9 cellular contexts compared by ENCODE assay signal in genomic region chr9:120867676-120868338, GRCh38. TPM values are rescaled to one million over a fixed set of nuclear protein-coding genes. Genes with fewer than 3 reads are reported as not detected.
A peak's percentile ranks its signal among the peaks of the same experiment; 100 is the strongest.
DNase-seq lines count a peak whose midpoint lies in the region; ATAC-seq and TF ChIP-seq lines count a peak whose summit lies in the region.
"Had no signal": no experiment of that assay in that cellular context is flagged by ENCODE, and none has a peak within 500 bp of the region (broad histone marks: within the 10 kb centered on the region; RNA-seq: fewer than 3 reads in every experiment).

No MANE protein-coding gene starts in this region.

- H2AFZ ChIP-seq in Karpas-422 (ENCODE audit: low read length), result no peak overlapping the region

- no peak for ATAC-seq in HG02759 (IDR thresholded peaks at IDR 0.05; ENCODE audit: unreplicated experiment)

- peak overlapping the region; percentile 37; the same call in 1 of the 2 replicates for H3K4me3 ChIP-seq in AG09309 (ENCODE audit: control insufficient read depth, low read depth, low read length)
- peak overlapping the region; percentile 53; the same call in 1 of the 2 replicates for H3K4me3 ChIP-seq in Karpas-422 (ENCODE audit: low read length)
- H3K4me3 ChIP-seq in dorsolateral prefrontal cortex, result peak overlapping the region in 44 of 59 donors; percentile 29 to 78 (median 62)

- H3K9me3 ChIP-seq in Karpas-422 (ENCODE audit: low read length), result no peaks in the 10 kb centered on the region

- TF ChIP-seq CTCF in AG09309 (IDR thresholded peaks at IDR 0.05; ENCODE audit: control insufficient read depth, insufficient read depth, low read depth, low read length, missing control alignments) (no peak), dorsolateral prefrontal cortex (IDR thresholded peaks at IDR 0.05 in 54 of 56, conservative IDR thresholded peaks at IDR 0.05 in 2 of 56; ENCODE audit: low read depth in 1 of 56, partially characterized antibody in 56 of 56) (no peak), nephron progenitor cell (IDR thresholded peaks at IDR 0.05) (no peak)

- no peaks in the 10 kb centered on the region for H3K27me3 ChIP-seq in Karpas-422 (ENCODE audit: low read length)
- no peaks in the 10 kb centered on the region for H3K27me3 ChIP-seq in dorsolateral prefrontal cortex

- H3K27ac ChIP-seq in Karpas-422 (ENCODE audit: low read length), result peak overlapping the region; percentile 27; the same call in 1 of the 2 replicates
- H3K27ac ChIP-seq in dorsolateral prefrontal cortex, result peak overlapping the region in 47 of 59 donors; percentile 23 to 95 (median 81)

- peak overlapping the region; percentile 64 for H3K4me2 ChIP-seq in Karpas-422 (ENCODE audit: low read depth, low read length, poor library complexity, severe bottlenecking)

- peaks cover 23% of the 10 kb centered on the region for H3K4me1 ChIP-seq in Karpas-422 (ENCODE audit: low read length)

- no peaks in the 10 kb centered on the region for H3K79me2 ChIP-seq in Karpas-422 (ENCODE audit: low read length)

- peak overlapping the region; percentile 71 for H3K4me3 Mint-ChIP-seq in nephron progenitor cell

- DNase-seq in AG09309 (ENCODE audit: low read depth), result no peak
- no peak for DNase-seq in Karpas-422
- no peak for DNase-seq in dorsolateral prefrontal cortex
- no peak for DNase-seq in nephron progenitor cell
- no peak for DNase-seq in NCI-H146 treated with DMSO at 0.1 percent for 48 hours (lab: John Stamatoyannopoulos, UW; ENCODE audit: unreplicated experiment)
- no peak for DNase-seq in cerebellar cortex (ENCODE audit: low spot score)
- no peak for DNase-seq in H4 (ENCODE audit: low spot score)
- DNase-seq: NK-92 treated with Interleukin-12 subunit alpha and Interleukin-12 subunit beta, amount 100 ng/mL, for 24 hours had no signal

- peaks cover 46% of the 10 kb centered on the region for H3K4me1 Mint-ChIP-seq in nephron progenitor cell

- no peak overlapping the region for H3K27ac Mint-ChIP-seq in nephron progenitor cell

- intact Hi-C loops in dorsolateral prefrontal cortex (cut with DNase I), result loop anchor here in 1 of 2 donors (2.0 kb wide), 1 partner anchor 69 kb away; no protein-coding TSS in a partner anchor

- H3K9me3 Mint-ChIP-seq in nephron progenitor cell, result no peaks in the 10 kb centered on the region

- H3K9ac ChIP-seq in Karpas-422 (ENCODE audit: low read length), result peak overlapping the region; percentile 55

- peaks cover 42% of the 10 kb centered on the region; the same call in 1 of the 2 replicates for H3K36me3 ChIP-seq in Karpas-422 (ENCODE audit: insufficient read depth, low read length)

- no peaks in the 10 kb centered on the region for H4K20me1 ChIP-seq in Karpas-422 (ENCODE audit: insufficient read depth, low read depth, low read length)

- H3K36me3 Mint-ChIP-seq in nephron progenitor cell (ENCODE audit: low read depth), result peaks cover 30% of the 10 kb centered on the region

- H3K9me2 ChIP-seq in Karpas-422 (replicated peaks; ENCODE audit: insufficient read depth, low read length), result no peaks in the 10 kb centered on the region

- H3K27me3 Mint-ChIP-seq in nephron progenitor cell (ENCODE audit: low read depth, poor library complexity), result peaks cover 16% of the 10 kb centered on the region

RNA-seq across cellular contexts. Expression of gene PHF19, which starts 9.2 kb away (rescaled TPM):
- 34.8 and 76.9 TPM in 2 replicates for total RNA-seq in Karpas-422 (2014; rRNA removed; shearing (Covaris generic); ENCODE audit: low replicate concordance)
- total RNA-seq in dorsolateral prefrontal cortex, result 100 to 1,000 TPM in 2 of 120 experiments, 10 to 100 TPM in 118; 18.7 to 119 (median 39.5) TPM
- 52.7 and 66.6 TPM in 2 replicates for total RNA-seq in H4 (2014; rRNA removed; shearing (Covaris generic))

RNA-seq across cellular contexts. Expression of gene PSMD5, which starts 25.1 kb away (rescaled TPM):
- total RNA-seq in Karpas-422 (2014; rRNA removed; shearing (Covaris generic); ENCODE audit: low replicate concordance), result 14.4 and 26.1 TPM in 2 replicates
- 10 to 100 TPM; 18.8 to 51.5 (median 32.6) TPM for total RNA-seq in dorsolateral prefrontal cortex
- total RNA-seq in H4 (2014; rRNA removed; shearing (Covaris generic)), result 26.0 and 31.9 TPM in 2 replicates

RNA-seq across cellular contexts. Expression of gene TRAF1, which starts 58.8 kb away (rescaled TPM):
- total RNA-seq in Karpas-422 (2014; rRNA removed; shearing (Covaris generic); ENCODE audit: low replicate concordance), result 18.8 and 23.8 TPM in 2 replicates
- 10 to 100 TPM in 57 of 120 experiments, 1 to 10 TPM in 63; 3.8 to 25.3 (median 9.8) TPM for total RNA-seq in dorsolateral prefrontal cortex
- 0.21 TPM in 2 replicates for total RNA-seq in H4 (2014; rRNA removed; shearing (Covaris generic))
